ENCODE assay signal across 14 cellular contexts in the genomic region with DNA sequence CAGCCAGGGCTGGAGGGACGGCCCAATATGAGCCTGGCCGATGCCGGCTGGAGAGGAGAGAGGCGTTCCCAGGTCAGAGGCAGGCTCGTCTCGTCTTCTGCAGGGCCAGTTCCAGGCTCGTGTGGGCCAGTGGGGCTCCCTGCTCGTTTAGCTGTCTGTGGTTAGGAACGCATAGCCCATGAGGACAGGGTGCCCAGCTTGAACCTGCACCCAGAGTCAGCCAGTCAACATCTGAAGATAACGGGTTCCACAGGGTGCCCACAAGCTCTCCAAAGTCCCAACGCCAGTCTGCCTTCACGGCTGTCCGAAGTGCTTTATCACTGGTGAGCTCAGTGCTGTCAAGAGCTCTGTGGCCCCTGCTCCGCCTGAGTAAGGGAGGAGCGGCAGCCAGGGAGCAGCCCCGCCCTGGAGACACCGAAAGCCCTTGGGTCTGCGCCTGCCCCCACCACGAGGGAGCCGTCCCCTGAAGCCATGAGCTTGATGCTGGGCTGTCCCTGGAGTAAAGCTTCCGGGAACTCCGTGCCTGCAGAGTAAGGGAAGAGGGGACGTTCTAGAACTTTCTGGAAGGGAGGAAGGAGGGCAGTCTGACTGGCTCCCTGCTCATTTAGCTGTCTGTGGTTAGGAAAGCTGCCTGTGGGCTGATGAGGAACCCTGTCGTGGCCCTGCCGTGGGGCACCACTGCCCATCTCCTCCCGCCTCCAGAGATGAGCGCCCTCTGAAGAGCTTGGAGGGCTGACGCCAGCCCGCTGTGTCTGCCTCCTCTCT. TPM values are rescaled to one million over a fixed set of nuclear protein-coding genes. Genes with fewer than 3 reads are reported as not detected.
A peak's percentile ranks its signal among the peaks of the same experiment; 100 is the strongest.
DNase-seq lines count a peak whose midpoint lies in the region; ATAC-seq and TF ChIP-seq lines count a peak whose summit lies in the region.
"Had no signal": no experiment of that assay in that cellular context is flagged by ENCODE, and none has a peak within 500 bp of the region (broad histone marks: within the 10 kb centered on the region; RNA-seq: fewer than 3 reads in every experiment).

No MANE protein-coding gene starts in this region.

- H3K27ac ChIP-seq in epithelial cell of prostate (peak overlapping the region; percentile 69), osteoblast (ENCODE audit: low read depth, low read length) (peak overlapping the region; percentile 83)

- no peaks in the 10 kb centered on the region for H4K20me1 ChIP-seq in osteoblast (ENCODE audit: insufficient read depth, low read length)

- TF ChIP-seq CTCF in Calu3 (IDR thresholded peaks at IDR 0.05; ENCODE audit: unreplicated experiment) (no peak), osteoblast (IDR thresholded peaks at IDR 0.05; ENCODE audit: extremely low read depth, low read depth, low read length) (no peak)

- no peaks in the 10 kb centered on the region for H3K9me3 ChIP-seq in osteoblast (ENCODE audit: low read depth, low read length)

- no TSS peak for BruUV-seq in Calu3 (replicated peaks; lab: Mats Ljungman, UMichigan)

- H3K4me3 Mint-ChIP-seq in Calu3 (ENCODE audit: low read depth, unreplicated experiment) = peak overlapping the region; percentile 69
- H3K4me3 Mint-ChIP-seq: H9 had no signal

- peaks cover 44% of the 10 kb centered on the region for H3K4me1 ChIP-seq in osteoblast (ENCODE audit: insufficient read depth, low read length)

- peaks cover 24% of the 10 kb centered on the region for H3K4me1 Mint-ChIP-seq in Calu3 (ENCODE audit: low read depth, unreplicated experiment)

- peak overlapping the region; percentile 56 for H3K4me2 ChIP-seq in osteoblast (ENCODE audit: insufficient read depth, low read length)

- no peaks in the 10 kb centered on the region for H3K9me3 Mint-ChIP-seq in Calu3 (ENCODE audit: low read depth, unreplicated experiment)
- H3K9me3 Mint-ChIP-seq: H9 had no signal

- no peak overlapping the region for H3K27ac Mint-ChIP-seq in Calu3 (ENCODE audit: unreplicated experiment)
- H3K27ac Mint-ChIP-seq: H9 had no signal

- no peak for ATAC-seq in HG03159 (IDR thresholded peaks at IDR 0.05; ENCODE audit: unreplicated experiment)

- H3K36me3 ChIP-seq in osteoblast (ENCODE audit: insufficient read depth, low read length) = no peaks in the 10 kb centered on the region

- H3K27me3 Mint-ChIP-seq in Calu3 (ENCODE audit: unreplicated experiment) = no peaks in the 10 kb centered on the region

- intact Hi-C loops in Calu3 (cut with micrococcal nuclease; ENCODE audit: unreplicated experiment) = loop anchor here (2.0 kb wide), 1 partner anchor 281 kb away; no protein-coding TSS in a partner anchor

- H3K27me3 ChIP-seq in osteoblast (ENCODE audit: insufficient read depth, low read length) = no peaks in the 10 kb centered on the region

- H2AFZ ChIP-seq in osteoblast (ENCODE audit: low read length) = peak overlapping the region; percentile 62

- CTCF ChIA-PET in Calu3 (lab: Charles Lee) = no interaction called here

- H3K36me3 Mint-ChIP-seq in Calu3 (ENCODE audit: insufficient read depth, unreplicated experiment) = peaks cover 22% of the 10 kb centered on the region

- DNase-seq in Calu3 = no peak
- peak; percentile 76 for DNase-seq in MV-4-11 (lab: John Stamatoyannopoulos, UW)
- DNase-seq in epithelial cell of prostate (ENCODE audit: low read depth, low spot score) = no peak
- DNase-seq in osteoblast (ENCODE audit: insufficient read length, low spot score, missing footprints) = peak; percentile 94
- DNase-seq in DMS 273 (lab: John Stamatoyannopoulos, UW; ENCODE audit: unreplicated experiment) = no peak
- DNase-seq in NCI-H1694 (lab: John Stamatoyannopoulos, UW) = no peak
- DNase-seq in NCI-H146 treated with DMSO at 0.1 percent for 48 hours (lab: John Stamatoyannopoulos, UW; ENCODE audit: unreplicated experiment) = no peak
- DNase-seq: DMS79 treated with DMSO at 0.1 percent for 48 hours; effector CD8-positive, alpha-beta T cell; H9; NCI-H146; NCI-H82; occipital lobe had no signal

- peaks cover 16% of the 10 kb centered on the region for H3K79me2 ChIP-seq in osteoblast (ENCODE audit: insufficient read depth, low read length)

- H3K4me3 ChIP-seq in osteoblast (ENCODE audit: insufficient read depth, low read length) = peak overlapping the region; percentile 37

RNA-seq across cellular contexts. Expression of a gene that starts 2.7 kb away (rescaled TPM):
- 17.9 and 18.8 TPM in 2 replicates for total RNA-seq in Calu3 (2022)
- total RNA-seq in osteoblast = 9.4 and 11.2 TPM in 2 replicates
- total RNA-seq: H9 had no signal

RNA-seq across cellular contexts. Expression of a gene that starts 10.3 kb away (rescaled TPM):
- 19.5 and 23.4 TPM in 2 replicates for total RNA-seq in Calu3 (2022)
- total RNA-seq in osteoblast = 31.8 and 35.8 TPM in 2 replicates

RNA-seq across cellular contexts. Expression of a gene that starts 26.7 kb away (rescaled TPM):
- total RNA-seq in Calu3 (2022) (64.1 and 75.9 TPM in 2 replicates), osteoblast (53.6 and 54.6 TPM in 2 replicates)

Comparison
In these comparisons a context has a peak if more than half of its experiments do, and no peak if none do; other contexts are left out.
1. DNase-seq: peak in MV-4-11 (single experiment) and osteoblast (single experiment); none in Calu3 (single experiment), epithelial cell of prostate (single experiment), DMS 273 (single experiment), NCI-H1694 (single experiment) and NCI-H146 treated with DMSO at 0.1 percent for 48 hours (single experiment).